Comparison of ENCODE assay signal across 11 cellular contexts in the genomic region with DNA sequence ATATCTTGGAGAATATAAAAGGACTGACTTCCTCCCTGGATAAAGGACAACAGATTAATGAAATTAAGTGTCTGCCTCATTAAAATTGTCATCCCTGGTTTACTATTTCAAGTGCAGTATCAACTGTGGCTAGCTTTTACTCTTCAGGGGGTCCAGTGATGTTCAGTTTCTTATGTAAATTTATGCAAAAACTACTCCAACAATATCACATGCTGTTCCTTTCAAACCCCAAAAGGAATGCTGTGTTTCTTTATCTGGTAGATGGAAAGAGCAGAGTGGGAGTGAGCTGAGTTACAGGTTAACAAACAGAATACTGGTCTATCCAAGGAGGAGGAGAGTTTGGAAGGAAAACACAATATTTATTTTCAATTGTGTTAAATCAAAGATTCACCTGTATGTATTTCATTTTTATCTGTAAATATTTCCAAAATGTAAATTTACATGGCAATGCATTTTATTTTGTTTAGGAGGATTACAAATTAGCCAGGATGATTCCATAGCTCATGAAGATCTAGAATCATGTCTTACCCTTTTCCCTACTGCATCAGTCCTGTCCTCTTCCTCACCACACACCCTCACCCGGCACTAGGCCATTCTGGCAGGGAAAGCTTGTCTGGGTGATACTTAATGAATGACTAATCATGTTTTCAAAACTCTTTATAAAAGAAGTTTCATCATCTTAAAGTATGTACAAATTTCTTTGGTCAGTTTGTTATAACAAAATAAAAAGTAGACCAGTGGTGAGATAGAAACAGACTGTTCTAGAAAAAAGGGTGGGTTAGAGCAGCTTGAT.
A peak's percentile ranks its signal among the peaks of the same experiment; 100 is the strongest.
DNase-seq lines count a peak whose midpoint lies in the region; ATAC-seq and TF ChIP-seq lines count a peak whose summit lies in the region.
"Had no signal": no experiment of that assay in that cellular context is flagged by ENCODE, and none has a peak within 500 bp of the region (broad histone marks: within the 10 kb centered on the region; RNA-seq: fewer than 3 reads in every experiment).

No MANE protein-coding gene starts in this region.

- 26 to 28% methylated on average over 1 of the region's 1 CpG for WGBS in lower leg skin, 2 donors

- intact Hi-C loops in lower leg skin (cut with DNase I; ENCODE audit: low total_unique reads): no loop called here

- DNase-seq in AG10803 (ENCODE audit: low read depth) (peak; percentile 84), M059J (ENCODE audit: low read depth) (peak; percentile 70), epidermal melanocyte (ENCODE audit: insufficient read length, low spot score) (peak; percentile 19), lower leg skin (ENCODE audit: low spot score in 2 of 2) (peak; percentile 48 to 87), GM13976 (ENCODE audit: low spot score) (no peak), SKM-1 (lab: John Stamatoyannopoulos, UW; ENCODE audit: unreplicated experiment) (no peak)
- no peak for DNase-seq in activated T-cell treated with anti-CD3 and anti-CD28 coated beads, Interleukin-2, amount 50 U/mL, for 4 hours
- DNase-seq: activated CD8-positive, alpha-beta T cell treated with anti-CD3 and anti-CD28 coated beads, Interleukin-2, amount 10 ng/mL, durations not matched to agents 7 days and 5 days; activated naive CD8-positive, alpha-beta T cell treated with anti-CD3 and anti-CD28 coated beads, Interleukin-2, amount 50 U/mL, for 24 hours; retina had no signal

- no peak for ATAC-seq in GM21576 (IDR thresholded peaks at IDR 0.05; ENCODE audit: unreplicated experiment)
- ATAC-seq in activated T-cell treated with anti-CD3 and anti-CD28 coated beads, Interleukin-2, amount 50 U/mL, for 4 hours: no peak
- ATAC-seq: activated CD8-positive, alpha-beta T cell treated with anti-CD3 and anti-CD28 coated beads, Interleukin-2, amount 10 ng/mL, durations not matched to agents 7 days and 5 days; activated naive CD8-positive, alpha-beta T cell treated with anti-CD3 and anti-CD28 coated beads, Interleukin-2, amount 50 U/mL, for 24 hours had no signal

- in situ Hi-C loops in GM13976 (cut with MboI; ENCODE audit: low sequenced_read_pairs, unreplicated experiment): no loop called here

- no peaks in the 10 kb centered on the region for H3K4me1 Mint-ChIP-seq in activated T-cell treated with anti-CD3 and anti-CD28 coated beads, Interleukin-2, amount 50 U/mL, for 4 hours (ENCODE audit: low read depth)
- H3K4me1 Mint-ChIP-seq: activated naive CD8-positive, alpha-beta T cell treated with anti-CD3 and anti-CD28 coated beads, Interleukin-2, amount 50 U/mL, for 24 hours had no signal

- no peak overlapping the region for H3K4me3 ChIP-seq in AG10803 (ENCODE audit: low read length)
- no peak overlapping the region for H3K4me3 ChIP-seq in lower leg skin (ENCODE audit: low read depth, poor library complexity, severe bottlenecking)

- no peaks in the 10 kb centered on the region for H3K27me3 Mint-ChIP-seq in activated T-cell treated with anti-CD3 and anti-CD28 coated beads, Interleukin-2, amount 50 U/mL, for 4 hours (ENCODE audit: low read depth)
- H3K27me3 Mint-ChIP-seq: activated naive CD8-positive, alpha-beta T cell treated with anti-CD3 and anti-CD28 coated beads, Interleukin-2, amount 50 U/mL, for 24 hours had no signal

- TF ChIP-seq CTCF in AG10803 (conservative IDR thresholded peaks at IDR 0.05; ENCODE audit: low read length) (no peak), lower leg skin (IDR thresholded peaks at IDR 0.05) (no peak), GM13976 (IDR thresholded peaks at IDR 0.05; ENCODE audit: borderline replicate concordance, control extremely low read depth, extremely low read depth, insufficient read depth, missing control alignments) (no peak)

- H3K4me3 Mint-ChIP-seq in activated T-cell treated with anti-CD3 and anti-CD28 coated beads, Interleukin-2, amount 50 U/mL, for 4 hours: no peak overlapping the region
- H3K4me3 Mint-ChIP-seq: activated CD8-positive, alpha-beta T cell treated with anti-CD3 and anti-CD28 coated beads, Interleukin-2, amount 10 ng/mL, durations not matched to agents 7 days and 5 days; activated naive CD8-positive, alpha-beta T cell treated with anti-CD3 and anti-CD28 coated beads, Interleukin-2, amount 50 U/mL, for 24 hours had no signal

- no peak for TF ChIP-seq POLR2A in lower leg skin (IDR thresholded peaks at IDR 0.05)

- H3K9me3 Mint-ChIP-seq in activated T-cell treated with anti-CD3 and anti-CD28 coated beads, Interleukin-2, amount 50 U/mL, for 4 hours: peaks cover under 1% of the 10 kb centered on the region

- H3K36me3 Mint-ChIP-seq in activated T-cell treated with anti-CD3 and anti-CD28 coated beads, Interleukin-2, amount 50 U/mL, for 4 hours (ENCODE audit: insufficient read depth): no peaks in the 10 kb centered on the region

Comparison
In these comparisons a context has a peak if more than half of its experiments do, and no peak if none do; other contexts are left out.
1. DNase-seq: peak in AG10803 (single experiment), M059J (single experiment), epidermal melanocyte (single experiment) and lower leg skin (2 of 2); none in activated T-cell treated with anti-CD3 and anti-CD28 coated beads, Interleukin-2, amount 50 U/mL, for 4 hours (single experiment), GM13976 (single experiment) and SKM-1 (single experiment).